In the genomic region with DNA sequence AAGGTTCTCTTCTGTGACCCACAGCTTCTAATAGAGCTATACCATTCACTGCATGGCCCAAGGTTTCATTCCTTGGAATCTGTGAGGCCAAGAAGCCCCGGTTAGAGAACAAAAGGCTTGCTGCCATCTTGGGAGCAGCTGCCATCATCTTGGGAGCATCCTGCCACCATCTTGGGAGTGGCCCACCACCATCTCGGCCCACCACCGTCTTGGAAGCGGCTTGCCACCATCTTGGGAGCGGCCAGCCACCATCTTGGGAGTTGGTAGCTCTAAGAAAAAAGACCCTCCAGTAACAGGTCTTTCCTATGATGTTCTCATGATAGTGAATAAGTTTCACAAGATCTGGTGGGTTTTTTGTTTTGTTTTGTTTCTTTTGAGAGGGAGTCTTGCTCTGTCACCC, we compare ENCODE assay signal across 31 cellular contexts.
"Had no signal": no experiment of that assay in that cellular context is flagged by ENCODE, and none has a peak within 500 bp of the region (broad histone marks: within the 10 kb centered on the region; RNA-seq: fewer than 3 reads in every experiment).

No MANE protein-coding gene starts in this region.

- H3K4me1 ChIP-seq: parathyroid adenoma, psoas muscle, right lobe of liver, sigmoid colon, thyroid gland, tibial nerve, upper lobe of left lung, vagina had no signal

- H3K9ac ChIP-seq: parathyroid adenoma had no signal

- H3K27me3 Mint-ChIP-seq: naive thymus-derived CD8-positive, alpha-beta T cell; natural killer cell treated with Interleukin-12 subunit alpha and Interleukin-12 subunit beta and Interleukin-15 and Interleukin-18, amount 100 ng/mL, for 72 hours; progenitor cell of endocrine pancreas; stimulated activated memory B cell treated with anti-CD40 and anti-IgM and Interleukin-4, amounts not matched to agents 10 μg/mL and 1 μg/mL and 100 μg/mL, for 72 hours; stimulated activated naive CD8-positive, alpha-beta T cell treated with anti-CD3 and anti-CD28 coated beads, Interleukin-15, amount 100 ng/mL, for 72 hours had no signal

- H3K9me3 Mint-ChIP-seq: nephron progenitor cell, neural crest cell had no signal

- ATAC-seq: naive thymus-derived CD8-positive, alpha-beta T cell; natural killer cell treated with Interleukin-12 subunit alpha and Interleukin-12 subunit beta and Interleukin-15 and Interleukin-18, amount 100 ng/mL, for 72 hours; psoas muscle; right cardiac atrium; right lobe of liver; stimulated activated memory B cell treated with anti-CD40 and anti-IgM and Interleukin-4, amounts not matched to agents 10 μg/mL and 1 μg/mL and 100 μg/mL, for 72 hours; stimulated activated naive CD8-positive, alpha-beta T cell treated with anti-CD3 and anti-CD28 coated beads, Interleukin-15, amount 100 ng/mL, for 72 hours; stimulated activated naive CD8-positive, alpha-beta T cell treated with anti-CD3 and anti-CD28 coated beads, Interleukin-15, Interleukin-2, amounts not matched to agents 100 U/mL and 50 U/mL, for 24 hours had no signal

- H3K27ac ChIP-seq: ovary, parathyroid adenoma, psoas muscle, right lobe of liver, sigmoid colon, thoracic aorta, thyroid gland, tibial nerve, upper lobe of left lung, vagina had no signal

- H3K36me3 ChIP-seq: ovary, right lobe of liver, sigmoid colon, thoracic aorta, thyroid gland, tibial nerve, upper lobe of left lung, vagina had no signal

- H3K27ac Mint-ChIP-seq: naive thymus-derived CD8-positive, alpha-beta T cell; natural killer cell treated with Interleukin-12 subunit alpha and Interleukin-12 subunit beta and Interleukin-15 and Interleukin-18, amount 100 ng/mL, for 72 hours; nephron progenitor cell; progenitor cell of endocrine pancreas; stimulated activated memory B cell treated with anti-CD40 and anti-IgM and Interleukin-4, amounts not matched to agents 10 μg/mL and 1 μg/mL and 100 μg/mL, for 72 hours; stimulated activated naive CD8-positive, alpha-beta T cell treated with anti-CD3 and anti-CD28 coated beads, Interleukin-15, amount 100 ng/mL, for 72 hours had no signal

- H3K4me3 Mint-ChIP-seq: naive thymus-derived CD8-positive, alpha-beta T cell; natural killer cell treated with Interleukin-12 subunit alpha and Interleukin-12 subunit beta and Interleukin-15 and Interleukin-18, amount 100 ng/mL, for 72 hours; nephron progenitor cell; neural crest cell; stimulated activated memory B cell treated with anti-CD40 and anti-IgM and Interleukin-4, amounts not matched to agents 10 μg/mL and 1 μg/mL and 100 μg/mL, for 72 hours; stimulated activated naive CD8-positive, alpha-beta T cell treated with anti-CD3 and anti-CD28 coated beads, Interleukin-15, amount 100 ng/mL, for 72 hours had no signal

- H2AFZ ChIP-seq: parathyroid adenoma had no signal

- DNase-seq: naive thymus-derived CD8-positive, alpha-beta T cell; nephron progenitor cell; occipital lobe; ovary; posterior cingulate gyrus; psoas muscle; right cardiac atrium; right lobe of liver; sigmoid colon; small intestine; stimulated activated CD4-positive, alpha-beta T cell treated with anti-CD3 and anti-CD28 coated beads, Interleukin-12 subunit alpha, Interleukin-12 subunit beta, amount 100 ng/mL, for 4 hours; stimulated activated CD4-positive, alpha-beta T cell treated with anti-CD3 and anti-CD28 coated beads, Interleukin-1b, Interleukin-23, amount 100 ng/mL, for 48 hours; stimulated activated CD4-positive, alpha-beta T cell treated with anti-CD3 and anti-CD28 coated beads, Interleukin-4, amount 100 ng/mL, for 1 hour; stimulated activated CD4-positive, alpha-beta T cell treated with anti-CD3 and anti-CD28 coated beads, Interleukin-4, amount 100 ng/mL, for 4 hours; stimulated activated CD8-positive, alpha-beta memory T cell treated with anti-CD3 and anti-CD28 coated beads, Interleukin-4, amount 100 ng/mL, for 48 hours; stimulated activated naive CD4-positive, alpha-beta T cell; stimulated activated naive CD8-positive, alpha-beta T cell treated with anti-CD3 and anti-CD28 coated beads, Interleukin-15, amount 100 ng/mL, for 72 hours; stimulated activated naive CD8-positive, alpha-beta T cell treated with anti-CD3 and anti-CD28 coated beads, Interleukin-15, Interleukin-2, amounts not matched to agents 100 U/mL and 50 U/mL, for 24 hours; substantia nigra; thyroid gland; trophoblast cell had no signal

- H3K36me3 Mint-ChIP-seq: stimulated activated memory B cell treated with anti-CD40 and anti-IgM and Interleukin-4, amounts not matched to agents 10 μg/mL and 1 μg/mL and 100 μg/mL, for 72 hours had no signal

- FAIRE-seq: small intestine, urothelium cell line had no signal

- H3K27me3 ChIP-seq: ovary, right lobe of liver, sigmoid colon, thyroid gland, tibial nerve, upper lobe of left lung, vagina had no signal

- H3K9me3 ChIP-seq: ovary, psoas muscle, right lobe of liver, sigmoid colon, thoracic aorta, thyroid gland, tibial nerve, upper lobe of left lung, vagina had no signal

- H3K79me2 ChIP-seq: parathyroid adenoma had no signal

- H3K4me3 ChIP-seq: ovary, psoas muscle, right lobe of liver, sigmoid colon, thoracic aorta, thyroid gland, tibial nerve, upper lobe of left lung, vagina had no signal

- H3K4me1 Mint-ChIP-seq: naive thymus-derived CD8-positive, alpha-beta T cell; nephron progenitor cell; neural crest cell; stimulated activated memory B cell treated with anti-CD40 and anti-IgM and Interleukin-4, amounts not matched to agents 10 μg/mL and 1 μg/mL and 100 μg/mL, for 72 hours; stimulated activated naive CD8-positive, alpha-beta T cell treated with anti-CD3 and anti-CD28 coated beads, Interleukin-15, amount 100 ng/mL, for 72 hours had no signal
